21 cellular contexts compared by ENCODE assay signal in the genomic region with DNA sequence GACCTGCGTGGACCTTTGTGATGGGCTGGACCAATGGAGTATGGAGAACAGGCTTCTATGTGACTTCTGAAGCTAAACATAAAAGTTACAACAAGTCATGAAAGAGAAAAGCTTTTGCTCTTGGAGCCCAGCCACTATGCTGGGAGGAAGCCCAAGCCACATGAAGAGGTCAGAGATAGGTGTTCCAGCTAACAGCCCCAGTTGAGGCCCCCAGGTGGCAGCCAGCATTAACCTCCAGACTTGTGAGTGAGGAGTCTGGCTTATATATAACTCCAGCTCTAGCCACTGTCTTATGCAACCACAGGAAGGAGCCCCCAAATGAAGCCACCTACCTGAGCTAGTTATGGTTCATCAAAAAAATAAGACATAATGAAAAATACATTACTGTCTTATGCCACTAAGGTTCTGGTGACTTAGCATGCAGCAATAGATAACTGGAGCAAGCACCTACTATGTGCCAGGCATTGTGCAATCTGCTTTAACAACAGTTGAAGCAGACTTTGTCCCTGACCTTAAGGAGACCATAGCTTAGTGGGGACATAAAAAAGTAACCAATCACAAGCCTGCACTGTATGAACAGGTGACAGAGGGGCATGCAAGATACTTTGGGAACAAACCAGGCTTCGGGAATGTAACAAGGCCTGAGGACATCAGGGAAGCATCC.
"Had no signal": no experiment of that assay in that cellular context is flagged by ENCODE, and none has a peak within 500 bp of the region (broad histone marks: within the 10 kb centered on the region; RNA-seq: fewer than 3 reads in every experiment).

No MANE protein-coding gene starts in this region.

- DNase-seq: dorsolateral prefrontal cortex; effector CD4-positive, alpha-beta T cell; foreskin keratinocyte; heart left ventricle; kidney; mesenchymal stem cell; midbrain; naive thymus-derived CD4-positive, alpha-beta T cell; sigmoid colon; stimulated activated CD4-positive, alpha-beta T cell treated with anti-CD3 and anti-CD28 coated beads, Interleukin-2, amount 100 ng/mL, for 24 hours; stimulated activated CD4-positive, alpha-beta T cell treated with anti-CD3 and anti-CD28 coated beads, Interleukin-4, amount 100 ng/mL, for 24 hours; stimulated activated naive CD4-positive, alpha-beta T cell treated with Interleukin-2 at 50 U/mL for 16 hours; stomach; thyroid gland; trophoblast cell had no signal

- H3K36me3 Mint-ChIP-seq: naive thymus-derived CD4-positive, alpha-beta T cell; neural progenitor cell; stimulated activated effector memory CD8-positive, alpha-beta T cell treated with anti-CD3 and anti-CD28 coated beads, Interleukin-12 subunit alpha, Interleukin-12 subunit beta, amount 100 ng/mL, for 72 hours had no signal

- H3K9me3 Mint-ChIP-seq: nephron, neural progenitor cell had no signal

- FAIRE-seq: kidney had no signal

- H3K4me1 Mint-ChIP-seq: naive thymus-derived CD4-positive, alpha-beta T cell; stimulated activated effector memory CD8-positive, alpha-beta T cell treated with anti-CD3 and anti-CD28 coated beads, Interleukin-12 subunit alpha, Interleukin-12 subunit beta, amount 100 ng/mL, for 72 hours had no signal

- H3K4me3 Mint-ChIP-seq: naive thymus-derived CD4-positive, alpha-beta T cell; nephron; neural progenitor cell; stimulated activated effector memory CD8-positive, alpha-beta T cell treated with anti-CD3 and anti-CD28 coated beads, Interleukin-12 subunit alpha, Interleukin-12 subunit beta, amount 100 ng/mL, for 72 hours had no signal

- H3K27ac Mint-ChIP-seq: naive thymus-derived CD4-positive, alpha-beta T cell; nephron; neural progenitor cell; stimulated activated effector memory CD8-positive, alpha-beta T cell treated with anti-CD3 and anti-CD28 coated beads, Interleukin-12 subunit alpha, Interleukin-12 subunit beta, amount 100 ng/mL, for 72 hours had no signal

- ATAC-seq: esophagus mucosa; foreskin keratinocyte; gastroesophageal sphincter; heart left ventricle; left lobe of liver; naive thymus-derived CD4-positive, alpha-beta T cell; stimulated activated effector memory CD8-positive, alpha-beta T cell treated with anti-CD3 and anti-CD28 coated beads, Interleukin-12 subunit alpha, Interleukin-12 subunit beta, amount 100 ng/mL, for 72 hours had no signal
